In genomic region chr12:54587315-54587821, GRCh38 we compare ENCODE assay signal across 1 cellular context.
TF ChIP-seq lines count a peak whose summit lies in the region.

No MANE protein-coding gene starts in this region.

TF ChIP-seq in GM23338, 12 proteins besides CTCF, POLR2A, EP300 and RAD21 (continued from another document):
- TF ChIP-seq, protein P1, sequence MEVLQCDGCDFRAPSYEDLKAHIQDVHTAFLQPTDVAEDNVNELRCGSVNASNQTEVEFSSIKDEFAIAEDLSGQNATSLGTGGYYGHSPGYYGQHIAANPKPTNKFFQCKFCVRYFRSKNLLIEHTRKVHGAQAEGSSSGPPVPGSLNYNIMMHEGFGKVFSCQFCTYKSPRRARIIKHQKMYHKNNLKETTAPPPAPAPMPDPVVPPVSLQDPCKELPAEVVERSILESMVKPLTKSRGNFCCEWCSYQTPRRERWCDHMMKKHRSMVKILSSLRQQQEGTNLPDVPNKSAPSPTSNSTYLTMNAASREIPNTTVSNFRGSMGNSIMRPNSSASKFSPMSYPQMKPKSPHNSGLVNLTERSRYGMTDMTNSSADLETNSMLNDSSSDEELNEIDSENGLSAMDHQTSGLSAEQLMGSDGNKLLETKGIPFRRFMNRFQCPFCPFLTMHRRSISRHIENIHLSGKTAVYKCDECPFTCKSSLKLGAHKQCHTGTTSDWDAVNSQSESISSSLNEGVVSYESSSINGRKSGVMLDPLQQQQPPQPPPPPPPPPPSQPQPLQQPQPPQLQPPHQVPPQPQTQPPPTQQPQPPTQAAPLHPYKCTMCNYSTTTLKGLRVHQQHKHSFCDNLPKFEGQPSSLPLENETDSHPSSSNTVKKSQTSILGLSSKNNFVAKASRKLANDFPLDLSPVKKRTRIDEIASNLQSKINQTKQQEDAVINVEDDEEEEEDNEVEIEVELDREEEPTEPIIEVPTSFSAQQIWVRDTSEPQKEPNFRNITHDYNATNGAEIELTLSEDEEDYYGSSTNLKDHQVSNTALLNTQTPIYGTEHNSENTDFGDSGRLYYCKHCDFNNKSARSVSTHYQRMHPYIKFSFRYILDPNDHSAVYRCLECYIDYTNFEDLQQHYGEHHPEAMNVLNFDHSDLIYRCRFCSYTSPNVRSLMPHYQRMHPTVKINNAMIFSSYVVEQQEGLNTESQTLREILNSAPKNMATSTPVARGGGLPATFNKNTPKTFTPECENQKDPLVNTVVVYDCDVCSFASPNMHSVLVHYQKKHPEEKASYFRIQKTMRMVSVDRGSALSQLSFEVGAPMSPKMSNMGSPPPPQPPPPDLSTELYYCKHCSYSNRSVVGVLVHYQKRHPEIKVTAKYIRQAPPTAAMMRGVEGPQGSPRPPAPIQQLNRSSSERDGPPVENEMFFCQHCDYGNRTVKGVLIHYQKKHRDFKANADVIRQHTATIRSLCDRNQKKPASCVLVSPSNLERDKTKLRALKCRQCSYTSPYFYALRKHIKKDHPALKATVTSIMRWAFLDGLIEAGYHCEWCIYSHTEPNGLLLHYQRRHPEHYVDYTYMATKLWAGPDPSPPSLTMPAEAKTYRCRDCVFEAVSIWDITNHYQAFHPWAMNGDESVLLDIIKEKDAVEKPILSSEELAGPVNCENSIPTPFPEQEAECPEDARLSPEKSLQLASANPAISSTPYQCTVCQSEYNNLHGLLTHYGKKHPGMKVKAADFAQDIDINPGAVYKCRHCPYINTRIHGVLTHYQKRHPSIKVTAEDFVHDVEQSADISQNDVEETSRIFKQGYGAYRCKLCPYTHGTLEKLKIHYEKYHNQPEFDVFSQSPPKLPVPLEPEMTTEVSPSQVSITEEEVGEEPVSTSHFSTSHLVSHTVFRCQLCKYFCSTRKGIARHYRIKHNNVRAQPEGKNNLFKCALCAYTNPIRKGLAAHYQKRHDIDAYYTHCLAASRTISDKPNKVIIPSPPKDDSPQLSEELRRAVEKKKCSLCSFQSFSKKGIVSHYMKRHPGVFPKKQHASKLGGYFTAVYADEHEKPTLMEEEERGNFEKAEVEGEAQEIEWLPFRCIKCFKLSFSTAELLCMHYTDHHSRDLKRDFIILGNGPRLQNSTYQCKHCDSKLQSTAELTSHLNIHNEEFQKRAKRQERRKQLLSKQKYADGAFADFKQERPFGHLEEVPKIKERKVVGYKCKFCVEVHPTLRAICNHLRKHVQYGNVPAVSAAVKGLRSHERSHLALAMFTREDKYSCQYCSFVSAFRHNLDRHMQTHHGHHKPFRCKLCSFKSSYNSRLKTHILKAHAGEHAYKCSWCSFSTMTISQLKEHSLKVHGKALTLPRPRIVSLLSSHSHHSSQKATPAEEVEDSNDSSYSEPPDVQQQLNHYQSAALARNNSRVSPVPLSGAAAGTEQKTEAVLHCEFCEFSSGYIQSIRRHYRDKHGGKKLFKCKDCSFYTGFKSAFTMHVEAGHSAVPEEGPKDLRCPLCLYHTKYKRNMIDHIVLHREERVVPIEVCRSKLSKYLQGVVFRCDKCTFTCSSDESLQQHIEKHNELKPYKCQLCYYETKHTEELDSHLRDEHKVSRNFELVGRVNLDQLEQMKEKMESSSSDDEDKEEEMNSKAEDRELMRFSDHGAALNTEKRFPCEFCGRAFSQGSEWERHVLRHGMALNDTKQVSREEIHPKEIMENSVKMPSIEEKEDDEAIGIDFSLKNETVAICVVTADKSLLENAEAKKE (CRISPR knock-in tag; IDR thresholded peaks at IDR 0.05) = no peak
- no peak for TF ChIP-seq REST (IDR thresholded peaks at IDR 0.05; ENCODE audit: unreplicated experiment)
- TF ChIP-seq JUNB (IDR thresholded peaks at IDR 0.05; ENCODE audit: unreplicated experiment) = no peak
